In the genomic region with DNA sequence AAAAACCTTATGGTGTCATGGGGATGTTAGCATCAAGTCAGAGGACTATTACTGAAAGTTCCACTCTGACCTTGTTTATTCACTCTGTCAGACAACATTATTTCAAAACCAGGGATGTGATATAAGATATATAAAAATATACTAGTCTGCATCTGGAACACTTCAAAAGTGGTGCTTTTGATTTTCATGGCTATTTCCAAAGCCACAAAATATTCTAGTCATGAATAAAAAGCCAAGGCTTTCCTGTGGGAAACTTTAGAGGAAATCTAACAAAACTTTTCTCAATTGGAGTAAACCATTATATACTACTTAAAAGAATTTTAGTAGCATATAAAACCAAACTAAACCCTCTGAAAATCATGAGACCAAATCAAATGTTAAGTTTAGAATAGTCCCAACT, we compare ENCODE assay signal across 7 cellular contexts.
"Had no signal": no experiment of that assay in that cellular context is flagged by ENCODE, and none has a peak within 500 bp of the region (broad histone marks: within the 10 kb centered on the region; RNA-seq: fewer than 3 reads in every experiment).

No MANE protein-coding gene starts in this region.

- ATAC-seq: GM23338, K562 had no signal

- DNase-seq: H9, HCEC 1CT, IMR-90 had no signal

- H3K4me3 ChIP-seq: GM23338, K562 had no signal

- FAIRE-seq: H1, H54, K562 had no signal
